ENCODE assay signal across 1 cellular context in genomic region chr17:58520843-58521430, GRCh38.
TF ChIP-seq lines count a peak whose summit lies in the region.

No MANE protein-coding gene starts in this region.

TF ChIP-seq in endothelial cell of umbilical vein, 7 proteins besides CTCF, POLR2A, EP300 and RAD21 (continued from another document):
- no peak for TF ChIP-seq GATA2 (IDR thresholded peaks at IDR 0.05; ENCODE audit: insufficient read depth, insufficient read length, low read depth, low read length)
TF ChIP-seq in endothelial cell of umbilical vein: peak in this region for 0.
